32 cellular contexts compared by ENCODE assay signal in genomic region chr15:82830427-82831173, GRCh38. TPM values are rescaled to one million over a fixed set of nuclear protein-coding genes. Genes with fewer than 3 reads are reported as not detected.
DNase-seq lines count a peak whose midpoint lies in the region; ATAC-seq, FAIRE-seq and TF ChIP-seq lines count a peak whose summit lies in the region.
"Had no signal": no experiment of that assay in that cellular context is flagged by ENCODE, and none has a peak within 500 bp of the region (broad histone marks: within the 10 kb centered on the region; RNA-seq: fewer than 3 reads in every experiment).

No MANE protein-coding gene starts in this region.

- H3K4me3 ChIP-seq in BLaER1 (no peak overlapping the region), GM12865 (ENCODE audit: low read depth, low read length) (no peak overlapping the region), epithelial cell of esophagus (ENCODE audit: low read length) (no peak overlapping the region), right atrium auricular region (no peak overlapping the region), adrenal gland (no peak overlapping the region)
- H3K4me3 ChIP-seq: esophagus muscularis mucosa, heart left ventricle, lower lobe of right lung, MG63, suprapubic skin, upper lobe of left lung had no signal

- no peak for ATAC-seq in HG03175 (IDR thresholded peaks at IDR 0.05; ENCODE audit: unreplicated experiment)
- ATAC-seq: HCT116; heart left ventricle; lower lobe of right lung; stimulated activated naive B cell treated with anti-CD40 and anti-IgM and Interleukin-4, amounts not matched to agents 10 μg/mL and 1 μg/mL and 100 μg/mL, for 72 hours had no signal

- H3K9ac ChIP-seq in BLaER1 = no peak overlapping the region
- H3K9ac ChIP-seq: KMS-11 had no signal

- no peaks in the 10 kb centered on the region for H3K9me3 ChIP-seq in BLaER1
- H3K9me3 ChIP-seq in right atrium auricular region = no peaks in the 10 kb centered on the region
- no peaks in the 10 kb centered on the region for H3K9me3 ChIP-seq in adrenal gland (replicated peaks in 1 of 3)
- H3K9me3 ChIP-seq: esophagus muscularis mucosa, heart left ventricle, lower lobe of right lung, MG63, suprapubic skin, upper lobe of left lung had no signal

- H3K27me3 ChIP-seq in BLaER1 (no peaks in the 10 kb centered on the region), right atrium auricular region (no peaks in the 10 kb centered on the region), adrenal gland (no peaks in the 10 kb centered on the region)
- H3K27me3 ChIP-seq: esophagus muscularis mucosa, heart left ventricle, MG63, suprapubic skin, upper lobe of left lung had no signal

- H3K4me2 ChIP-seq in BLaER1 = peak overlapping the region; percentile 80
- H3K4me2 ChIP-seq: KMS-11 had no signal

- no peak for TF ChIP-seq POLR2A in adrenal gland (IDR thresholded peaks at IDR 0.05)

- WGBS in adrenal gland, 4 donors = 87 to 96% (median 93%) methylated on average over 17 to 18 of the region's 18 CpGs

- peaks cover 52% of the 10 kb centered on the region for H3K4me1 ChIP-seq in BLaER1
- peaks cover 0 to 9% of the 10 kb centered on the region in 2 donors for H3K4me1 ChIP-seq in right atrium auricular region
- H3K4me1 ChIP-seq in adrenal gland (replicated peaks in 1 of 2) = peaks cover 7 to 12% of the 10 kb centered on the region in 2 donors

- intact Hi-C loops in adrenal gland (cut with DNase I) = no loop called here

- DNase-seq in GM12865 (ENCODE audit: low read depth) (peak; percentile 86), RCC 7860 (ENCODE audit: low spot score) (peak; percentile 83), epithelial cell of esophagus (ENCODE audit: low read depth) (peak; percentile 44), right atrium auricular region (ENCODE audit: low spot score) (no peak), hypothalamus (lab: John Stamatoyannopoulos, UW) (no peak), adrenal gland (no peak)
- DNase-seq: activated CD4-positive, alpha-beta T cell treated with anti-CD3 and anti-CD28 coated beads, Interleukin-2, amount 10 ng/mL, durations not matched to agents 7 days and 5 days; activated gamma-delta T cell treated with Interleukin-2 at 50 U/mL for 16 hours; activated T-cell treated with anti-CD3 and anti-CD28 coated beads, Interleukin-2, amount 50 U/mL, for 24 hours; foreskin fibroblast; heart left ventricle; lower lobe of right lung; MG63; NCI-H1105; NCI-H187; NCI-H2171; NCI-H510A; OCI-M1; Right ventricle myocardium superior; stimulated activated naive B cell treated with anti-CD40 and anti-IgM and Interleukin-4, amounts not matched to agents 10 μg/mL and 1 μg/mL and 100 μg/mL, for 72 hours; T1000; upper lobe of left lung; WERI-Rb-1 had no signal

- TF ChIP-seq CTCF in GM12865 (IDR thresholded peaks at IDR 0.05; ENCODE audit: insufficient read depth, low read depth, low read length, missing control alignments) (no peak), epithelial cell of esophagus (IDR thresholded peaks at IDR 0.05; ENCODE audit: insufficient read depth, low read depth, low read length, missing control alignments) (no peak), right atrium auricular region (IDR thresholded peaks at IDR 0.05) (no peak), adrenal gland (IDR thresholded peaks at IDR 0.05) (no peak)

- no peaks in the 10 kb centered on the region for H4K20me1 ChIP-seq in BLaER1

- H3K36me3 ChIP-seq in BLaER1 (peaks cover 85% of the 10 kb centered on the region), right atrium auricular region (peaks cover 87% of the 10 kb centered on the region), adrenal gland (replicated peaks in 1 of 2) (peaks cover 0 to 81% of the 10 kb centered on the region in 2 donors)

- peak; percentile 10 for FAIRE-seq in RCC 7860 (lab: Jason Lieb, UNC)
- FAIRE-seq: keratinocyte had no signal

- H3K27ac ChIP-seq in BLaER1 = peak overlapping the region; percentile 78; the same call in 1 of the 2 replicates
- H3K27ac ChIP-seq in right atrium auricular region = no peak overlapping the region
- H3K27ac ChIP-seq in adrenal gland = no peak overlapping the region
- H3K27ac ChIP-seq: esophagus muscularis mucosa, heart left ventricle, KMS-11, lower lobe of right lung, suprapubic skin, upper lobe of left lung, WERI-Rb-1 had no signal

RNA-seq across cellular contexts. Expression of gene WHAMM, which starts 21.2 kb away (rescaled TPM):
- total RNA-seq in right atrium auricular region (1 to 10 TPM; 5.2 to 6.7 TPM), adrenal gland (1 to 10 TPM; 5.6 to 10.0 (median 8.8) TPM)
- 1 to 10 TPM; 4.5 to 6.8 (median 5.0) TPM for polyA plus RNA-seq in adrenal gland

RNA-seq across cellular contexts. Expression of gene FSD2, which starts 24.7 kb away (rescaled TPM):
- total RNA-seq in right atrium auricular region (10 to 100 TPM in 1 of 2 donors, 1 to 10 TPM in 1; 9.0 to 58.8 TPM), adrenal gland (not detected)
- under 1 TPM in 1 of 3 donors, not detected in 2; 0.03 TPM for polyA plus RNA-seq in adrenal gland
- total RNA-seq: activated CD4-positive, alpha-beta T cell treated with anti-CD3 and anti-CD28 coated beads, Interleukin-2, amount 10 ng/mL, durations not matched to agents 7 days and 5 days; esophagus muscularis mucosa; omental fat pad had no signal
- polyA plus RNA-seq: BJ, keratinocyte had no signal

Comparison
In these comparisons a context has a peak if more than half of its experiments do, and no peak if none do; other contexts are left out.
1. DNase-seq: peak in GM12865 (single experiment), RCC 7860 (single experiment) and epithelial cell of esophagus (single experiment); none in right atrium auricular region (single experiment), hypothalamus (0 of 51) and adrenal gland (0 of 7).
2. RNA of gene FSD2, which starts 24.7 kb away (total RNA-seq): 9.0 to 58.8 TPM in right atrium auricular region; not detected in adrenal gland; every median in the first group is over 4 times any median in the second.